25 cellular contexts compared by ENCODE assay signal in the genomic region with DNA sequence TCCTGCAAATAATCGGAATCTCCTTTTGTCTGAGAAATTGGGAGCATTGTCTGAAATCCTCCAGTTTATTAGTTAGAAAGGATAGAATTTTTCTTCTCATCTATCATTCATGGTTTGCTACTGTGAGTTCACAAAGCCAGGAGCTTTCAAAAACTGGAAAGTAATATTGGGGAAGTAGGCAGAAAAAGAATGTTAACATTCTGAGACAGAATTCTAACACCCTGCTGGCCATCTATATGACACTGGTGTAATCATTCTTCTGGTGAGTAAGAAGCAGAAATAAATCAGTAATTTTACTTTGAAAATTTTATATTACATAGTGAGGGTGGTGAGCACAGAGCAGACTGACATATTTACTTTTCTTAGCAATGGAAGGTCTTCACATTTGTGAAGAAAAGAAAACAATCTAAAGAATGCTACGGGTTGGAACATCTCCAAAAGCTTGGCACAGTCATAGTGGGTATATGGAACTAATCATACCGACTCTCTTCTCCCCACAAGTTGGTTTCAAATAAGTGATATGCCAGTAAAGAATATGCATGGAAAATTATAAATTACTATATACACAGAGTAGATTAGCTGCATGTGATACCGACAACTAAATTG.
DNase-seq lines count a peak whose midpoint lies in the region; TF ChIP-seq lines count a peak whose summit lies in the region.
"Had no signal": no experiment of that assay in that cellular context is flagged by ENCODE, and none has a peak within 500 bp of the region (broad histone marks: within the 10 kb centered on the region; RNA-seq: fewer than 3 reads in every experiment).

No MANE protein-coding gene starts in this region.

- no peak overlapping the region for H3T11ph ChIP-seq in H9 (ENCODE audit: low read length)

- H4K8ac ChIP-seq in H9 (replicated peaks; ENCODE audit: insufficient read length, low read depth, low read length), result no peak overlapping the region

- DNase-seq in H9 (no peak), RPMI7951 (ENCODE audit: low read depth) (peak; percentile 79), chondrocyte (ENCODE audit: low spot score) (no peak), retinal pigment epithelial cell (ENCODE audit: low read depth) (peak; percentile 48), NCI-H1105 treated with DMSO at 0.1 percent for 48 hours (lab: John Stamatoyannopoulos, UW) (no peak), SW480 (ENCODE audit: low spot score) (no peak), KG1 (lab: John Stamatoyannopoulos, UW) (no peak)
- DNase-seq: activated CD4-positive, alpha-beta memory T cell treated with anti-CD3 and anti-CD28 coated beads for 36 hours; activated gamma-delta T cell treated with Interleukin-2 at 50 U/mL for 16 hours; AML-193; CD8-positive, alpha-beta memory T cell; DMS53; effector memory CD8-positive, alpha-beta T cell; heart right ventricle; left ventricle myocardium superior; MM.1S; NCI-H82; nephron progenitor cell; posterior cingulate gyrus; stimulated activated CD4-positive, alpha-beta T cell treated with anti-CD3 and anti-CD28 coated beads, Interleukin-4, amount 100 ng/mL, for 1 hour; stimulated activated naive CD8-positive, alpha-beta T cell treated with anti-CD3 and anti-CD28 coated beads, Interleukin-15, Interleukin-2, amounts not matched to agents 100 U/mL and 50 U/mL, for 24 hours had no signal

- H3K9me3 ChIP-seq in H9 (ENCODE audit: control insufficient read depth, low read depth, low read length), result no peaks in the 10 kb centered on the region
- H3K9me3 ChIP-seq: HAP-1, SJSA1, tibial nerve had no signal

- H3K14ac ChIP-seq in H9 (ENCODE audit: insufficient read depth, low read length), result no peak overlapping the region

- H3K56ac ChIP-seq in H9 (ENCODE audit: insufficient read length, low read depth, low read length), result no peak overlapping the region

- H3K27me3 Mint-ChIP-seq in H9 (ENCODE audit: low read depth) (no peaks in the 10 kb centered on the region), chondrocyte (ENCODE audit: low read depth) (no peaks in the 10 kb centered on the region)
- H3K27me3 Mint-ChIP-seq: activated CD4-positive, alpha-beta memory T cell treated with anti-CD3 and anti-CD28 coated beads for 36 hours had no signal

- no peaks in the 10 kb centered on the region for H3K27me3 ChIP-seq in H9 (ENCODE audit: insufficient read depth, low read length)
- H3K27me3 ChIP-seq: heart right ventricle, SJSA1, tibial nerve had no signal

- H2BK120ac ChIP-seq in H9 (ENCODE audit: low read depth, low read length, poor library complexity, severe bottlenecking), result no peak overlapping the region

- no peaks in the 10 kb centered on the region for H3K23me2 ChIP-seq in H9 (ENCODE audit: insufficient read length, low read depth, low read length, poor library complexity, severe bottlenecking)

- H3K4me3 ChIP-seq in retinal pigment epithelial cell (ENCODE audit: low read length), result no peak overlapping the region
- H3K4me3 ChIP-seq: HAP-1, heart right ventricle, SJSA1, tibial nerve had no signal

- H3K9me3 Mint-ChIP-seq in H9, result peaks cover 0 to 4% of the 10 kb centered on the region in 2 experiments; a peak in 1 of 5 replicates
- peaks cover 4% of the 10 kb centered on the region for H3K9me3 Mint-ChIP-seq in chondrocyte (ENCODE audit: low read depth)
- H3K9me3 Mint-ChIP-seq: activated CD4-positive, alpha-beta memory T cell treated with anti-CD3 and anti-CD28 coated beads for 36 hours; CD8-positive, alpha-beta memory T cell; effector memory CD8-positive, alpha-beta T cell; nephron progenitor cell had no signal

- no peak overlapping the region for H4K5ac ChIP-seq in H9 (ENCODE audit: insufficient read length, low read depth, low read length)

- no peak overlapping the region for H3K23ac ChIP-seq in H9 (ENCODE audit: insufficient read length, low read depth, low read length)

- no peak overlapping the region for H3K4ac ChIP-seq in H9 (ENCODE audit: low read depth, low read length)

- H3K4me3 Mint-ChIP-seq in H9 (no peak overlapping the region), chondrocyte (ENCODE audit: unreplicated experiment) (no peak overlapping the region)
- H3K4me3 Mint-ChIP-seq: activated CD4-positive, alpha-beta memory T cell treated with anti-CD3 and anti-CD28 coated beads for 36 hours; CD8-positive, alpha-beta memory T cell; effector memory CD8-positive, alpha-beta T cell; nephron progenitor cell; WTC11 had no signal

- H3K79me1 ChIP-seq in H9 (ENCODE audit: insufficient read depth, low read depth, low read length, poor library complexity, severe bottlenecking), result no peaks in the 10 kb centered on the region

- peaks cover 6% of the 10 kb centered on the region for H3K4me1 ChIP-seq in H9 (ENCODE audit: insufficient read depth, low read length)
- H3K4me1 ChIP-seq: HAP-1, heart right ventricle, tibial nerve had no signal

- no peak for TF ChIP-seq CTCF in H9 (conservative IDR thresholded peaks at IDR 0.05)
- peak; percentile 52 for TF ChIP-seq CTCF in chondrocyte (IDR thresholded peaks at IDR 0.05)
- TF ChIP-seq CTCF in retinal pigment epithelial cell (conservative IDR thresholded peaks at IDR 0.05; ENCODE audit: low read depth, low read length), result no peak

- H3K27ac Mint-ChIP-seq in H9 (no peak overlapping the region), chondrocyte (ENCODE audit: unreplicated experiment) (peak overlapping the region; percentile 67)
- H3K27ac Mint-ChIP-seq: activated CD4-positive, alpha-beta memory T cell treated with anti-CD3 and anti-CD28 coated beads for 36 hours; effector memory CD8-positive, alpha-beta T cell; nephron progenitor cell; WTC11 had no signal

- H4K91ac ChIP-seq in H9 (ENCODE audit: insufficient read length, low read depth, low read length), result no peak overlapping the region

- no CpG with 5 or more reads among the region's 4 CpGs for WGBS in H9 (ENCODE audit: extremely low coverage, insufficient read length, low lambda C conversion rate)

- H2BK20ac ChIP-seq in H9 (ENCODE audit: low read depth, low read length, poor library complexity, severe bottlenecking), result peak overlapping the region; percentile 45

- H3K4me1 Mint-ChIP-seq in H9 (peaks cover 16 to 27% of the 10 kb centered on the region in 2 experiments), chondrocyte (ENCODE audit: low read depth) (peaks cover 31% of the 10 kb centered on the region)
- H3K4me1 Mint-ChIP-seq: CD8-positive, alpha-beta memory T cell had no signal

- no peak overlapping the region for H2BK5ac ChIP-seq in H9 (ENCODE audit: insufficient read length, low read length)

- no peaks in the 10 kb centered on the region for H3K79me2 ChIP-seq in H9 (ENCODE audit: insufficient read depth, low read length)

- no peak overlapping the region for H2BK15ac ChIP-seq in H9 (ENCODE audit: low read depth, low read length)

- H2BK12ac ChIP-seq in H9 (ENCODE audit: insufficient read length, low read depth, low read length), result no peak overlapping the region

- H2AK5ac ChIP-seq in H9 (ENCODE audit: insufficient read length, low read length), result no peak overlapping the region

- no peak overlapping the region for H2AFZ ChIP-seq in H9 (ENCODE audit: low read length)

- H3K9ac ChIP-seq in H9 (ENCODE audit: extremely low read depth, insufficient read length, low read length), result no peak overlapping the region

- H4K20me1 ChIP-seq in H9 (ENCODE audit: control insufficient read depth, insufficient read depth, insufficient read length), result no peaks in the 10 kb centered on the region

- no peak overlapping the region for H3K27ac ChIP-seq in H9 (ENCODE audit: insufficient read length, low read depth, low read length)
- H3K27ac ChIP-seq: heart right ventricle, SJSA1, tibial nerve had no signal

- H3K4me2 ChIP-seq in H9 (ENCODE audit: insufficient read depth, insufficient read length, low read length), result no peak overlapping the region

- H3K36me3 Mint-ChIP-seq in H9 (ENCODE audit: insufficient read depth in 1 of 3, low read depth in 3 of 3), result peaks cover 0 to 7% (median 4%) of the 10 kb centered on the region in 3 experiments; a peak in 5 of 7 replicates
- H3K36me3 Mint-ChIP-seq in chondrocyte (ENCODE audit: low read depth), result no peaks in the 10 kb centered on the region
- H3K36me3 Mint-ChIP-seq: activated CD4-positive, alpha-beta memory T cell treated with anti-CD3 and anti-CD28 coated beads for 36 hours had no signal

- H3K18ac ChIP-seq in H9 (ENCODE audit: insufficient read length, low read depth, low read length), result no peak overlapping the region

Comparison
In these comparisons a context has a peak if more than half of its experiments do, and no peak if none do; other contexts are left out.
1. DNase-seq: peak in RPMI7951 (single experiment) and retinal pigment epithelial cell (single experiment); none in H9 (single experiment), chondrocyte (single experiment), NCI-H1105 treated with DMSO at 0.1 percent for 48 hours (single experiment), SW480 (single experiment) and KG1 (single experiment).